In genomic region chr13:112444001-112444311, GRCh38 we compare ENCODE assay signal across 8 cellular contexts.
A peak's percentile ranks its signal among the peaks of the same experiment; 100 is the strongest.
DNase-seq lines count a peak whose midpoint lies in the region; ATAC-seq and TF ChIP-seq lines count a peak whose summit lies in the region.

No MANE protein-coding gene starts in this region.

- 0 to 10% (median 2%) methylated on average over 1 to 10 of the region's 10 CpGs for WGBS in adrenal gland, 4 donors
- WGBS in right cardiac atrium, result 2% methylated on average over 10 of the region's 10 CpGs

- H3K27ac ChIP-seq in A673 (ENCODE audit: low read depth, low read length, poor library complexity, severe bottlenecking) (no peak overlapping the region), adrenal gland (no peak overlapping the region), right cardiac atrium (ENCODE audit: low read length) (no peak overlapping the region)

- H3K9me3 ChIP-seq in A673 (ENCODE audit: low read depth, low read length, poor library complexity, severe bottlenecking) (no peaks in the 10 kb centered on the region), adrenal gland (replicated peaks in 1 of 3) (no peaks in the 10 kb centered on the region), right cardiac atrium (ENCODE audit: control insufficient read depth, low read length) (no peaks in the 10 kb centered on the region)

- intact Hi-C loops in A673 (cut with micrococcal nuclease; ENCODE audit: unreplicated experiment), result loop anchor here (1.0 to 5.0 kb wide), 3 partner anchors 342 to 969 kb away; no protein-coding TSS in a partner anchor
- intact Hi-C loops in adrenal gland (cut with DNase I), result loop anchor here (2.0 to 10.0 kb wide), 2 partner anchors 969 kb away; no protein-coding TSS in a partner anchor
- intact Hi-C loops in right cardiac atrium (cut with DNase I), result loop anchor here in 2 of 4 donors (2.0 to 5.0 kb wide), 2 partner anchors 967 to 969 kb away; no protein-coding TSS in a partner anchor
- intact Hi-C loops in sciatic nerve (cut with DNase I), result no loop called here

- CTCF ChIA-PET in A673 (lab: Charles Lee), result interaction anchor here (0.9 to 2.4 kb wide), 4 partner anchors 98 to 970 kb away, joined by 3 to 8 read pairs (median 6); no protein-coding TSS in a partner anchor

- TF ChIP-seq POLR2A in adrenal gland (IDR thresholded peaks at IDR 0.05), result no peak

- TF ChIP-seq CTCF in A673 (conservative IDR thresholded peaks at IDR 0.05; ENCODE audit: low read depth, low read length), result peak; percentile 89
- peak; percentile 95 for TF ChIP-seq CTCF in GM13976 (IDR thresholded peaks at IDR 0.05; ENCODE audit: borderline replicate concordance, control extremely low read depth, extremely low read depth, insufficient read depth, missing control alignments)
- peak; percentile 63 to 87 (median 78) for TF ChIP-seq CTCF in adrenal gland (IDR thresholded peaks at IDR 0.05)

- BruUV-seq in A673 (replicated peaks; lab: Mats Ljungman, UMichigan), result no TSS peak

- no peaks in the 10 kb centered on the region for H3K36me3 ChIP-seq in A673 (ENCODE audit: insufficient read depth, low read length, poor library complexity, severe bottlenecking)
- no peaks in the 10 kb centered on the region for H3K36me3 ChIP-seq in adrenal gland (replicated peaks in 1 of 2)

- POLR2A ChIA-PET in A673 (lab: Charles Lee; ENCODE audit: low non-redundant PET), result interaction anchor here (0.5 kb wide), 1 partner anchor 374 kb away, joined by 3 read pairs; no protein-coding TSS in a partner anchor

- ATAC-seq in HG03565 (IDR thresholded peaks at IDR 0.05; ENCODE audit: unreplicated experiment), result peak; percentile 70
- ATAC-seq in right cardiac atrium, result peak; percentile 59 to 75
- ATAC-seq in sciatic nerve, result peak; percentile 68
- ATAC-seq in HG03135 (IDR thresholded peaks at IDR 0.05; ENCODE audit: unreplicated experiment), result no peak

- peaks cover 12% of the 10 kb centered on the region for H3K27me3 ChIP-seq in A673 (replicated peaks; ENCODE audit: insufficient read depth, low read depth, low read length, poor library complexity)
- H3K27me3 ChIP-seq in adrenal gland, result peaks cover 30% of the 10 kb centered on the region
- H3K27me3 ChIP-seq in right cardiac atrium (ENCODE audit: control insufficient read depth, insufficient read depth), result no peaks in the 10 kb centered on the region

- H3K4me1 ChIP-seq in A673 (ENCODE audit: insufficient read depth, low read length, poor library complexity, severe bottlenecking) (no peaks in the 10 kb centered on the region), adrenal gland (replicated peaks in 1 of 2) (no peaks in the 10 kb centered on the region), right cardiac atrium (ENCODE audit: control insufficient read depth, insufficient read depth, low read length) (no peaks in the 10 kb centered on the region)

- no peak overlapping the region for H3K4me3 ChIP-seq in A673 (ENCODE audit: low read depth, low read length, poor library complexity, severe bottlenecking)
- no peak overlapping the region for H3K4me3 ChIP-seq in adrenal gland
- no peak overlapping the region for H3K4me3 ChIP-seq in right cardiac atrium (ENCODE audit: low read length)

- DNase-seq in A673 (ENCODE audit: low spot score) (peak; percentile 73), GM13976 (ENCODE audit: low spot score) (peak; percentile 88), NOMO-1 treated with DMSO at 0.1 percent for 48 hours (lab: John Stamatoyannopoulos, UW; ENCODE audit: unreplicated experiment) (peak; percentile 10), adrenal gland (peak; percentile 31 to 79 (median 68)), right cardiac atrium (peak; percentile 48 to 76 (median 75)), sciatic nerve (ENCODE audit: low spot score) (peak; percentile 74)

- in situ Hi-C loops in GM13976 (cut with MboI; ENCODE audit: low sequenced_read_pairs, unreplicated experiment), result loop anchor here (25.0 kb wide), 1 partner anchor 982 kb away; no protein-coding TSS in a partner anchor

Comparison
In these comparisons a context has a peak if more than half of its experiments do, and no peak if none do; other contexts are left out.
1. DNase-seq: peak in every context shown above with its lines; median percentile 88 in GM13976; 75 in right cardiac atrium; 74 in sciatic nerve; 73 in A673; 68 in adrenal gland; 10 in NOMO-1 treated with DMSO at 0.1 percent for 48 hours.